ENCODE assay signal across 1 cellular context in the genomic region with DNA sequence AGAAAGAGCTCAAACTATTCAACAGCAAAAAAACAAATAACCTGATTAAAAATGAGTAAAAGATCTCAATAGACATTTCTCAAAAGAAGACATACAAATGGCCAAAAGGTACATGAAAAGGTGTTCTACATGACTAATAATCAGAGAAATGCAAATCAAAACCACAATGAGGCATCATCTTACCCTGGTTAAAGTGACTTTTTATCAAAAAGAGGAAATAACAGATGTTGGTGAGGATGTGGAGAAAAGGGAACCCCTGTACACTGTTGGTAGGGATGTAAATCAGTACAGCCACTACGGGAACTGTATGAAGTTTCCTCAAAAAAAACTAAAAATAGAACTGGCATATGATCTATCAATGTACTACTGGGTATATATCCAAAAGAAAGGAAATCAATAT.
TF ChIP-seq lines count a peak whose summit lies in the region.

No MANE protein-coding gene starts in this region.

TF ChIP-seq in GM12878, 131 proteins besides CTCF, POLR2A, EP300 and RAD21 (continued from another document):
- TF ChIP-seq RFX5 (IDR thresholded peaks at IDR 0.05; ENCODE audit: low read depth, low read length) (no peak), RUNX3 (IDR thresholded peaks at IDR 0.05; ENCODE audit: low read length) (peak; percentile 90), PAX8 (IDR thresholded peaks at IDR 0.05) (no peak), NFIC (IDR thresholded peaks at IDR 0.05; ENCODE audit: low read depth, low read length) (peak; percentile 50; the same call in 1 of the 2 replicates)
